ENCODE assay signal across 17 cellular contexts in the genomic region with DNA sequence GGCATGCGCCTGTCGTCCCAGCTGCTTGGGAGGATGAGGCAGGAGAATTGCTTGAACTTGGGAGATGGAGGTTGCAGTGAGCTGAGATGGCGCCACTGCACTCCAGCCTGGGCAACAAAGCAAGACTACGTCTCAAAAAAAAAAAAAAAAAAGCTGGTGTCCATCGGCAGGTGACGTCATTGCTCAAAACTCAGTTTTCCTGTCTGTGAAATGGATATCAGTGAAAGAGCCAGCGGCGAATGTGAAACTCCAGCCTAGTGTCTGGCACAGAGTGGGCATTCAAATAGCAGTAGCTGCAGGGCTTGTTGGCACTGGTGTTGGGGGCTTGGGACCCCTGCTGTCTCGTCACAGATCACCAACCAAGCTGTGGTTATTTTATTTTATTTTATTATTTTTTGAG.
DNase-seq lines count a peak whose midpoint lies in the region; ATAC-seq, FAIRE-seq and TF ChIP-seq lines count a peak whose summit lies in the region.
"Had no signal": no experiment of that assay in that cellular context is flagged by ENCODE, and none has a peak within 500 bp of the region (broad histone marks: within the 10 kb centered on the region; RNA-seq: fewer than 3 reads in every experiment).

No MANE protein-coding gene starts in this region.

- ATAC-seq in stimulated activated naive CD8-positive, alpha-beta T cell treated with anti-CD3 and anti-CD28 coated beads, Interleukin-15, Interleukin-2, amounts not matched to agents 100 U/mL and 50 U/mL, for 24 hours = no peak
- no peak for ATAC-seq in HG03565 (IDR thresholded peaks at IDR 0.05; ENCODE audit: unreplicated experiment)
- ATAC-seq in GM18867 (IDR thresholded peaks at IDR 0.05; ENCODE audit: unreplicated experiment) = no peak
- ATAC-seq: GM23338 had no signal

- WGBS in H1 (ENCODE audit: extremely low coverage in 1 of 2, insufficient coverage in 1 of 2, insufficient read length in 1 of 2, insufficient replicate concordance in 2 of 2, low coverage in 1 of 2, low lambda C conversion rate in 2 of 2, missing lambda C conversion rate in 1 of 2), 2 experiments = 89% methylated on average over 7 of the region's 9 CpGs; no CpG with 5 or more reads in 1 of the 2 experiments

- H2BK120ac ChIP-seq in H1 (replicated peaks; ENCODE audit: low read depth, low read length) = no peak overlapping the region

- no peak for TF ChIP-seq CTCF in HEK293 (tag by site-specific recombination; IDR thresholded peaks at IDR 0.05)
- TF ChIP-seq CTCF in RWPE1 (conservative IDR thresholded peaks at IDR 0.05; ENCODE audit: low read depth) = no peak
- TF ChIP-seq CTCF in H1 (IDR thresholded peaks at IDR 0.05; ENCODE audit: control extremely low read depth in 1 of 3, insufficient read depth in 1 of 3, low read depth in 1 of 3, low read length in 3 of 3) = no peak

- TF ChIP-seq EP300 in H1 (IDR thresholded peaks at IDR 0.05; ENCODE audit: borderline replicate concordance in 1 of 2, low read depth in 2 of 2, low read length in 2 of 2) = no peak

- no peaks in the 10 kb centered on the region for H3K27me3 ChIP-seq in H1 (replicated peaks in 1 of 4; ENCODE audit: control insufficient read depth in 3 of 4, extremely low read depth in 1 of 4, insufficient read depth in 3 of 4, low read length in 3 of 4)

- POLR2A ChIA-PET in HEK293 (lab: Yijun Ruan, JAX) (no interaction called here), RWPE1 (lab: Yijun Ruan, JAX; ENCODE audit: low non-redundant PET) (no interaction called here), H1 (lab: Charles Lee; ENCODE audit: partially characterized antibody) (interaction anchor here (1.1 to 1.4 kb wide), 2 partner anchors 9 to 11 kb away, joined by 3 read pairs; no protein-coding TSS in a partner anchor)

- no peaks in the 10 kb centered on the region for H3K79me1 ChIP-seq in H1 (ENCODE audit: low read depth, low read length)

- H3K4me1 ChIP-seq in HEK293 (ENCODE audit: control insufficient read depth, insufficient read depth, low read length) (no peaks in the 10 kb centered on the region), H1 (replicated peaks in 1 of 4; ENCODE audit: control insufficient read depth in 3 of 4, insufficient read depth in 4 of 4, low read length in 3 of 4) (peaks cover 0 to 2% (median 0%) of the 10 kb centered on the region in 4 experiments; a peak in 1 of 7 replicates)

- H3K23me2 ChIP-seq in H1 (ENCODE audit: low read depth, low read length) = no peaks in the 10 kb centered on the region

- FAIRE-seq in H1 (lab: Jason Lieb, UNC) = no peak
- FAIRE-seq: G401.6, H54 had no signal

- H3K9ac ChIP-seq in H1 (replicated peaks in 1 of 4; ENCODE audit: extremely low read depth in 1 of 4, low read depth in 3 of 4, low read length in 3 of 4) = no peak overlapping the region

- H2BK5ac ChIP-seq in H1 (ENCODE audit: low read depth, low read length) = no peak overlapping the region

- no peak overlapping the region for H2BK15ac ChIP-seq in H1 (ENCODE audit: low read length)

- H3K56ac ChIP-seq in H1 (replicated peaks; ENCODE audit: insufficient read length, low read depth, low read length) = no peak overlapping the region

- no peak overlapping the region for H3K14ac ChIP-seq in H1 (ENCODE audit: insufficient read length)

- H3K4ac ChIP-seq in H1 (replicated peaks; ENCODE audit: insufficient read length, low read depth, low read length) = no peak overlapping the region

- H4K5ac ChIP-seq in H1 (ENCODE audit: insufficient read length, low read depth, low read length) = no peak overlapping the region

- DNase-seq in RWPE1 (ENCODE audit: low spot score) (no peak), H1 (ENCODE audit: low read depth in 1 of 2, low spot score in 2 of 2) (no peak)
- no peak for DNase-seq in stimulated activated naive CD8-positive, alpha-beta T cell treated with anti-CD3 and anti-CD28 coated beads, Interleukin-15, Interleukin-2, amounts not matched to agents 100 U/mL and 50 U/mL, for 24 hours
- DNase-seq: C1 segment of cervical spinal cord; Calu3; CD4-positive, alpha-beta memory T cell; COR-L47; DMS153; DND-41; HCEC 1CT; HFFc6 had no signal

- H2BK20ac ChIP-seq in H1 (ENCODE audit: low read length) = no peak overlapping the region

- H2AFZ ChIP-seq in H1 (ENCODE audit: low read length) = no peak overlapping the region
- H2AFZ ChIP-seq: GM23338 had no signal

- H3K4me2 ChIP-seq in H1 (ENCODE audit: insufficient read depth in 1 of 2, low read depth in 2 of 2, low read length in 2 of 2) = no peak overlapping the region
- H3K4me2 ChIP-seq: GM23338 had no signal

- H3K36me3 ChIP-seq in HEK293 (ENCODE audit: control insufficient read depth in 2 of 2, insufficient read depth in 1 of 2, low read length in 2 of 2) (no peaks in the 10 kb centered on the region), H1 (ENCODE audit: control insufficient read depth in 2 of 4, insufficient read depth in 4 of 4, low read length in 3 of 4) (no peaks in the 10 kb centered on the region)

- H3K27ac ChIP-seq in HEK293 (ENCODE audit: extremely low read depth, low read depth, low read length) = no peak overlapping the region
- peak overlapping the region; percentile 62 for H3K27ac ChIP-seq in RWPE1
- H3K27ac ChIP-seq in H1 (ENCODE audit: low read depth, low read length) = no peak overlapping the region

- no peak overlapping the region for H4K91ac ChIP-seq in H1 (replicated peaks; ENCODE audit: insufficient read length, low read length)

- no peak for TF ChIP-seq RAD21 in H1 (IDR thresholded peaks at IDR 0.05 in 1 of 2, conservative IDR thresholded peaks at IDR 0.05 in 1 of 2; ENCODE audit: low read depth in 2 of 2, low read length in 2 of 2)

- H3K9me3 ChIP-seq in HEK293 (ENCODE audit: control insufficient read depth, insufficient read depth, low read depth, low read length) (no peaks in the 10 kb centered on the region), H1 (ENCODE audit: insufficient read depth in 2 of 2, low read depth in 1 of 2, low read length in 1 of 2) (no peaks in the 10 kb centered on the region)

- H4K20me1 ChIP-seq in H1 (replicated peaks in 1 of 2; ENCODE audit: control insufficient read depth in 1 of 2, insufficient read depth in 2 of 2, low read length in 2 of 2) = no peaks in the 10 kb centered on the region

- no peaks in the 10 kb centered on the region for H3K79me2 ChIP-seq in H1 (ENCODE audit: control insufficient read depth in 1 of 2, insufficient read depth in 2 of 2, low read length in 2 of 2)

- no peak overlapping the region for H3K4me3 ChIP-seq in HEK293 (ENCODE audit: low read depth, low read length)
- no peak overlapping the region for H3K4me3 ChIP-seq in H1 (ENCODE audit: extremely low read depth in 1 of 4, insufficient read depth in 2 of 4, low read depth in 3 of 4, low read length in 4 of 4)
- H3K4me3 ChIP-seq: GM23338 had no signal

- peak overlapping the region; percentile 68; the same call in 1 of the 2 replicates for H2BK12ac ChIP-seq in H1 (ENCODE audit: low read depth, low read length)

- TF ChIP-seq POLR2A in H1 (IDR thresholded peaks at IDR 0.05; ENCODE audit: control extremely low read depth in 1 of 2, low read depth in 2 of 2, low read length in 2 of 2) = no peak

- no peak overlapping the region for H2AK5ac ChIP-seq in H1 (ENCODE audit: low read depth, low read length)

- CTCF ChIA-PET in HEK293 (lab: Yijun Ruan, JAX) (interaction anchor here (1.2 to 4.9 kb wide), 2 partner anchors 19 to 72 kb away, joined by 3 to 41 read pairs; no protein-coding TSS in a partner anchor), RWPE1 (lab: Yijun Ruan, JAX) (interaction anchor here (0.7 to 2.9 kb wide), 3 partner anchors 18 to 345 kb away, joined by 3 to 11 read pairs (median 4); no protein-coding TSS in a partner anchor), H1 (lab: Charles Lee; ENCODE audit: partially characterized antibody) (interaction anchor here (0.6 to 12.9 kb wide), 7 partner anchors 11 to 595 kb away, joined by 3 to 156 read pairs (median 3); no protein-coding TSS in a partner anchor)

- no peak overlapping the region for H4K8ac ChIP-seq in H1 (ENCODE audit: extremely low read depth, insufficient read depth, low read length)

- H3K23ac ChIP-seq in H1 (ENCODE audit: insufficient read length) = no peak overlapping the region

- H3K18ac ChIP-seq in H1 (ENCODE audit: extremely low read depth, low read length) = no peak overlapping the region

TF ChIP-seq in HEK293, 187 proteins besides CTCF, POLR2A, EP300 and RAD21:
- TF ChIP-seq SCRT2 (tag by site-specific recombination; IDR thresholded peaks at IDR 0.05) (peak; percentile 48), ZNF521 (tag by site-specific recombination; IDR thresholded peaks at IDR 0.05) (no peak)

TF ChIP-seq in H1, 55 proteins besides CTCF, POLR2A, EP300 and RAD21 (continues in another document):
- TF ChIP-seq POU5F1 (IDR thresholded peaks at IDR 0.05; ENCODE audit: low read depth, low read length) = no peak
- TF ChIP-seq CHD2 (IDR thresholded peaks at IDR 0.05; ENCODE audit: low read length) = no peak
- TF ChIP-seq KDM4A (IDR thresholded peaks at IDR 0.05; ENCODE audit: low read depth, low read length, severe bottlenecking) = no peak
- no peak for TF ChIP-seq FOSL1 (IDR thresholded peaks at IDR 0.05; ENCODE audit: insufficient read depth, low read depth, low read length)
- no peak for TF ChIP-seq CREB1 (IDR thresholded peaks at IDR 0.05)
- no peak for TF ChIP-seq SAP30 (IDR thresholded peaks at IDR 0.05; ENCODE audit: insufficient read depth, insufficient replicate concordance, low read length)
- no peak for TF ChIP-seq CBX8 (IDR thresholded peaks at IDR 0.05; ENCODE audit: borderline replicate concordance, low read depth, low read length)
- TF ChIP-seq TCF12 (IDR thresholded peaks at IDR 0.05; ENCODE audit: low read depth, low read length) = no peak
- no peak for TF ChIP-seq TAF1 (IDR thresholded peaks at IDR 0.05; ENCODE audit: low read depth, low read length)
- TF ChIP-seq CEBPB (IDR thresholded peaks at IDR 0.05; ENCODE audit: low read depth, low read length) = no peak
- TF ChIP-seq, protein P1, sequence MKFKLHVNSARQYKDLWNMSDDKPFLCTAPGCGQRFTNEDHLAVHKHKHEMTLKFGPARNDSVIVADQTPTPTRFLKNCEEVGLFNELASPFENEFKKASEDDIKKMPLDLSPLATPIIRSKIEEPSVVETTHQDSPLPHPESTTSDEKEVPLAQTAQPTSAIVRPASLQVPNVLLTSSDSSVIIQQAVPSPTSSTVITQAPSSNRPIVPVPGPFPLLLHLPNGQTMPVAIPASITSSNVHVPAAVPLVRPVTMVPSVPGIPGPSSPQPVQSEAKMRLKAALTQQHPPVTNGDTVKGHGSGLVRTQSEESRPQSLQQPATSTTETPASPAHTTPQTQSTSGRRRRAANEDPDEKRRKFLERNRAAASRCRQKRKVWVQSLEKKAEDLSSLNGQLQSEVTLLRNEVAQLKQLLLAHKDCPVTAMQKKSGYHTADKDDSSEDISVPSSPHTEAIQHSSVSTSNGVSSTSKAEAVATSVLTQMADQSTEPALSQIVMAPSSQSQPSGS (IDR thresholded peaks at IDR 0.05; ENCODE audit: low read length) = no peak
- TF ChIP-seq, protein P2, sequence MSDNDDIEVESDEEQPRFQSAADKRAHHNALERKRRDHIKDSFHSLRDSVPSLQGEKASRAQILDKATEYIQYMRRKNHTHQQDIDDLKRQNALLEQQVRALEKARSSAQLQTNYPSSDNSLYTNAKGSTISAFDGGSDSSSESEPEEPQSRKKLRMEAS (IDR thresholded peaks at IDR 0.05) = no peak
- no peak for TF ChIP-seq SIN3A (conservative IDR thresholded peaks at IDR 0.05 in 1 of 2, IDR thresholded peaks at IDR 0.05 in 1 of 2; ENCODE audit: low read depth in 1 of 2, low read length in 2 of 2)
